Comparison of ENCODE assay signal across 1 cellular context in genomic region chr3:47429476-47430270, GRCh38.
TF ChIP-seq lines count a peak whose summit lies in the region.

No MANE protein-coding gene starts in this region.

TF ChIP-seq in K562, 482 proteins besides CTCF, POLR2A, EP300 and RAD21:
- TF ChIP-seq XRCC3 (IDR thresholded peaks at IDR 0.05) (no peak), ZNF121 (CRISPR knock-in tag; conservative IDR thresholded peaks at IDR 0.05) (peak; percentile 56; the same call in 1 of the 2 replicates), FOXA1 (IDR thresholded peaks at IDR 0.05; ENCODE audit: borderline replicate concordance) (no peak)
